In the genomic region with DNA sequence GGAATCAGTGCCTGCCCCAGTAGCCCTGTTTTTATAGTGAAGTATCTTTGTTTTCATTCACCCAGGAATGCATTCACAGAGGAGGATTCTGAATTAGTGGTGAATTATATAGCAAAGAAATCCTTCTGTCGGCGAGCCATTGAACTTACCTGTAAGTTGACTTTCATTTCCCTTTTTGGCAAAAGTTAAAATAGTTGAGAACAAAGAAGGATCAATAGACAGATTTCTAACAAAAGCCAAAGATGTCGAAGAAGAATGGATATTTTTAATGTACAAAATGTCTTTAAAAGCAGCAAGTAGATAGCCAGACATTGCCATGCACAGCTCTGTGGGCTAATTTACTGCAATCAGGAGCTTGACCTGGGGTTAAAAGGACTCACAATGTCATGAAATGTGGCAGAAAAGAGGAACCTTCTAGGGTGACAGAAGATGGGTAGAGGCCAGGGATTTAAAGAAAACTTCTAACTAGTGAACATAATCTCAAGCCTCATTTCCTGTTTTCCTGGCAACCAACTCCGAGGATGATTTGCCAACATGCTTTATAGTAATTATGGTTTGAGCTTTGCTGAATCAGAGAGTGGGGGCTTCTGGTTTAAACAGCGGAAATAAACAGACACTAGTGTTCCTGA, we compare ENCODE assay signal across 13 cellular contexts. TPM values are rescaled to one million over a fixed set of nuclear protein-coding genes. Genes with fewer than 3 reads are reported as not detected.
DNase-seq lines count a peak whose midpoint lies in the region; ATAC-seq, FAIRE-seq and TF ChIP-seq lines count a peak whose summit lies in the region.
"Had no signal": no experiment of that assay in that cellular context is flagged by ENCODE, and none has a peak within 500 bp of the region (broad histone marks: within the 10 kb centered on the region; RNA-seq: fewer than 3 reads in every experiment).

No MANE protein-coding gene starts in this region.

- H3K4me1 ChIP-seq in DND-41 (ENCODE audit: insufficient read depth, low read length) (peaks cover 12% of the 10 kb centered on the region), HepG2 (ENCODE audit: insufficient read depth, low read length) (no peaks in the 10 kb centered on the region)
- H3K4me1 ChIP-seq: breast epithelium had no signal

- H2AFZ ChIP-seq in DND-41 (ENCODE audit: low read depth, low read length) (peak overlapping the region; percentile 44; the same call in 1 of the 2 replicates), HepG2 (ENCODE audit: low read length) (no peak overlapping the region)

- TF ChIP-seq POLR2A in HepG2 (IDR thresholded peaks at IDR 0.05; ENCODE audit: insufficient read depth in 1 of 2, low read depth in 2 of 2, low read length in 2 of 2) = no peak
- no peak for TF ChIP-seq POLR2A in H54 (IDR thresholded peaks at IDR 0.05; ENCODE audit: low read depth, low read length)

- TF ChIP-seq RAD21 in HepG2 (CRISPR knock-in tag; IDR thresholded peaks at IDR 0.05) = no peak

- DNase-seq in DND-41 (no peak), SKM-1 treated with dmso at 0.1 percent for 144 hours (lab: John Stamatoyannopoulos, UW; ENCODE audit: unreplicated experiment) (peak; percentile 99), HepG2 (ENCODE audit: low spot score) (no peak), NCI-H774 (lab: John Stamatoyannopoulos, UW) (no peak), H54 (ENCODE audit: insufficient read length, low spot score) (no peak)
- DNase-seq in activated T-cell treated with anti-CD3 and anti-CD28 coated beads, Interleukin-2, amount 50 U/mL, for 1 hour = no peak
- DNase-seq: activated CD8-positive, alpha-beta memory T cell treated with anti-CD3 and anti-CD28 coated beads, Interleukin-2, amount 50 U/mL, for 4 hours; CD8-positive, alpha-beta memory T cell; NCI-H2081 treated with DMSO at 0.1 percent for 48 hours had no signal

- H3K4me2 ChIP-seq in DND-41 (ENCODE audit: insufficient read depth, low read length) = no peak overlapping the region
- no peak overlapping the region for H3K4me2 ChIP-seq in HepG2 (ENCODE audit: low read depth, low read length)

- TF ChIP-seq CTCF in DND-41 (IDR thresholded peaks at IDR 0.05; ENCODE audit: borderline replicate concordance, extremely low read depth, low read length, poor library complexity, severe bottlenecking) (no peak), HepG2 (CRISPR knock-in tag; IDR thresholded peaks at IDR 0.05) (no peak)

- no peaks in the 10 kb centered on the region for H4K20me1 ChIP-seq in DND-41 (ENCODE audit: insufficient read depth, low read length)
- H4K20me1 ChIP-seq in HepG2 (ENCODE audit: insufficient read depth, low read length) = no peaks in the 10 kb centered on the region

- FAIRE-seq in HepG2 (lab: Jason Lieb, UNC) (no peak), H54 (lab: Jason Lieb, UNC) (no peak)

- CTCF ChIA-PET in HepG2 (lab: Yijun Ruan, JAX; ENCODE audit: low intra/inter-chr PET ratio, low total read pairs) = no interaction called here

- H3K9me3 ChIP-seq in DND-41 (ENCODE audit: insufficient read depth, low read length, severe bottlenecking) = no peaks in the 10 kb centered on the region
- H3K9me3 ChIP-seq in HepG2 (ENCODE audit: low read length) = no peaks in the 10 kb centered on the region
- H3K9me3 ChIP-seq: breast epithelium had no signal

- peak overlapping the region; percentile 42; the same call in 1 of the 2 replicates for H3K27ac ChIP-seq in DND-41 (ENCODE audit: low read length)
- no peak overlapping the region for H3K27ac ChIP-seq in HepG2 (ENCODE audit: extremely low read length, insufficient read depth, low read length)
- H3K27ac ChIP-seq: breast epithelium had no signal

- POLR2A ChIA-PET in HepG2 (lab: Yijun Ruan, JAX) = interaction anchor here (1.9 kb wide), 1 partner anchor 14 kb away, joined by 6 read pairs; no protein-coding TSS in a partner anchor

- in situ Hi-C loops in HepG2 (cut with HindIII; ENCODE audit: extremely low pct_ligation_motif_present, low pct_unique_long_range_greater_than_20kb) = no loop called here

- TSS peak; percentile 10 for BruUV-seq in HepG2 (replicated peaks; lab: Mats Ljungman, UMichigan)

- H3K79me2 ChIP-seq in DND-41 (ENCODE audit: insufficient read depth, low read length) (no peaks in the 10 kb centered on the region), HepG2 (ENCODE audit: insufficient read depth, low read length) (no peaks in the 10 kb centered on the region)

- H3K36me3 ChIP-seq in DND-41 (ENCODE audit: insufficient read depth, low read length) (no peaks in the 10 kb centered on the region), HepG2 (replicated peaks in 1 of 2; ENCODE audit: control insufficient read depth in 1 of 2, insufficient read depth in 2 of 2, low read length in 2 of 2) (peaks cover 21 to 71% of the 10 kb centered on the region in 2 experiments)
- H3K36me3 ChIP-seq: breast epithelium had no signal

- 96% methylated on average over 5 of the region's 5 CpGs for WGBS in HepG2 (ENCODE audit: low lambda C conversion rate)

- TF ChIP-seq EP300 in HepG2 (IDR thresholded peaks at IDR 0.05; ENCODE audit: low read depth in 2 of 2, low read length in 2 of 2) (no peak), HepG2 (CRISPR knock-in tag; IDR thresholded peaks at IDR 0.05; ENCODE audit: borderline replicate concordance) (no peak)

- no peaks in the 10 kb centered on the region for H3K27me3 ChIP-seq in DND-41 (ENCODE audit: insufficient read depth, low read length, poor library complexity)
- H3K27me3 ChIP-seq in HepG2 (ENCODE audit: control insufficient read depth in 1 of 2, insufficient read depth in 2 of 2, low read length in 2 of 2) = no peaks in the 10 kb centered on the region
- H3K27me3 ChIP-seq: breast epithelium had no signal

- H3K9ac ChIP-seq in DND-41 (ENCODE audit: low read depth, low read length) = no peak overlapping the region
- no peak overlapping the region for H3K9ac ChIP-seq in HepG2 (ENCODE audit: insufficient read depth, low read depth, low read length)

- intact Hi-C loops in HepG2 (cut with micrococcal nuclease; ENCODE audit: unreplicated experiment) = no loop called here

- H3K4me3 ChIP-seq in DND-41 (ENCODE audit: low read depth in 1 of 2, low read length in 2 of 2) = no peak overlapping the region
- H3K4me3 ChIP-seq in HepG2 (replicated peaks in 1 of 3; ENCODE audit: insufficient read depth in 1 of 3, low read depth in 2 of 3, low read length in 3 of 3) = no peak overlapping the region
- H3K4me3 ChIP-seq: breast epithelium, skin epidermis had no signal

- ATAC-seq in DND-41 (ENCODE audit: insufficient read depth, low read depth) (no peak), HG03565 (IDR thresholded peaks at IDR 0.05; ENCODE audit: unreplicated experiment) (peak; percentile 44), HepG2 (no peak), HG03280 (IDR thresholded peaks at IDR 0.05; ENCODE audit: unreplicated experiment) (no peak)

TF ChIP-seq in HepG2, 621 proteins besides CTCF, POLR2A, EP300 and RAD21 (continues in another document):
- TF ChIP-seq HNRNPUL1 (IDR thresholded peaks at IDR 0.05; ENCODE audit: low read depth, low read length) (no peak), HOXA3 (CRISPR knock-in tag; IDR thresholded peaks at IDR 0.05) (no peak), ZNF547 (CRISPR knock-in tag; IDR thresholded peaks at IDR 0.05) (no peak), PRPF4 (IDR thresholded peaks at IDR 0.05; ENCODE audit: low read depth, low read length, poor library complexity, severe bottlenecking) (no peak), NRL (CRISPR knock-in tag; IDR thresholded peaks at IDR 0.05; ENCODE audit: borderline replicate concordance) (no peak), KDM2A (CRISPR knock-in tag; IDR thresholded peaks at IDR 0.05; ENCODE audit: borderline replicate concordance, low read depth) (no peak), ARNTL (CRISPR knock-in tag; IDR thresholded peaks at IDR 0.05) (no peak)
- TF ChIP-seq, protein P1, sequence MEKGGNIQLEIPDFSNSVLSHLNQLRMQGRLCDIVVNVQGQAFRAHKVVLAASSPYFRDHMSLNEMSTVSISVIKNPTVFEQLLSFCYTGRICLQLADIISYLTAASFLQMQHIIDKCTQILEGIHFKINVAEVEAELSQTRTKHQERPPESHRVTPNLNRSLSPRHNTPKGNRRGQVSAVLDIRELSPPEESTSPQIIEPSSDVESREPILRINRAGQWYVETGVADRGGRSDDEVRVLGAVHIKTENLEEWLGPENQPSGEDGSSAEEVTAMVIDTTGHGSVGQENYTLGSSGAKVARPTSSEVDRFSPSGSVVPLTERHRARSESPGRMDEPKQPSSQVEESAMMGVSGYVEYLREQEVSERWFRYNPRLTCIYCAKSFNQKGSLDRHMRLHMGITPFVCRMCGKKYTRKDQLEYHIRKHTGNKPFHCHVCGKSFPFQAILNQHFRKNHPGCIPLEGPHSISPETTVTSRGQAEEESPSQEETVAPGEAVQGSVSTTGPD (CRISPR knock-in tag; IDR thresholded peaks at IDR 0.05) = no peak

RNA-seq across cellular contexts. Expression of a gene that starts 53.8 kb away (rescaled TPM):
- 9.9 and 15.1 TPM in 2 replicates for total RNA-seq in HepG2 (2016; rRNA removed; fragmentation: Illumina TruSeq; extraction: Trizol)
- total RNA-seq in HepG2 (2016; cell fraction: cytosol; rRNA removed; fragmentation: Illumina TruSeq; extraction: Trizol; ENCODE audit: low read depth) = 8.3 and 8.9 TPM in 2 replicates
- total RNA-seq in HepG2 (2016; cell fraction: insoluble cytoplasmic fraction; rRNA removed; fragmentation: Illumina TruSeq; extraction: Trizol) = 9.2 and 15.1 TPM in 2 replicates
- 6.2 and 6.3 TPM in 2 replicates for total RNA-seq in HepG2 (2016; cell fraction: membrane; rRNA removed; fragmentation: Illumina TruSeq; extraction: Trizol)
- 24.1 and 32.0 TPM in 2 replicates for total RNA-seq in HepG2 (2016; cell fraction: nucleus; rRNA removed; fragmentation: Illumina TruSeq; extraction: Trizol)
- 13.0 and 16.2 TPM in 2 replicates for polyA plus RNA-seq in HepG2 (2011; rRNA removed)
- polyA plus RNA-seq in HepG2 (2011; cell fraction: cytosol; rRNA removed) = 5.4 and 9.6 TPM in 2 replicates
- polyA plus RNA-seq in HepG2 (2011; cell fraction: nucleus; rRNA removed) = 17.3 TPM in 2 replicates
- 16.5 and 25.6 TPM in 2 replicates for polyA plus RNA-seq in HepG2 (2012)
- 0.47 and 0.84 TPM in 2 replicates for polyA plus RNA-seq in HepG2 (2016; cell fraction: cytosol; fragmentation: Illumina TruSeq; extraction: Trizol; ENCODE audit: low read depth)
- 7.1 and 8.1 TPM in 2 replicates for polyA plus RNA-seq in HepG2 (2016; cell fraction: insoluble cytoplasmic fraction; fragmentation: Illumina TruSeq; extraction: Trizol; ENCODE audit: low read depth)
- 1.6 and 2.5 TPM in 2 replicates for polyA plus RNA-seq in HepG2 (2016; cell fraction: membrane; fragmentation: Illumina TruSeq; extraction: Trizol; ENCODE audit: low read depth)
- polyA plus RNA-seq in HepG2 (2016; cell fraction: nucleus; fragmentation: Illumina TruSeq; extraction: Trizol; ENCODE audit: insufficient read depth, low read depth) = 33.9 and 34.2 TPM in 2 replicates
- 2.3 and 9.3 TPM in 2 replicates for polyA minus RNA-seq in HepG2 (2011; rRNA and poly(A)+ RNA removed; ENCODE audit: low replicate concordance)
- 21.9 and 33.0 TPM in 2 replicates for polyA minus RNA-seq in HepG2 (2011; cell fraction: cytosol; rRNA and poly(A)+ RNA removed)
- 24.2 and 24.7 TPM in 2 replicates for polyA minus RNA-seq in HepG2 (2011; cell fraction: nucleus; rRNA and poly(A)+ RNA removed)
